24 cellular contexts compared by ENCODE assay signal in genomic region chr13:99536023-99536422, GRCh38.
"Had no signal": no experiment of that assay in that cellular context is flagged by ENCODE, and none has a peak within 500 bp of the region (broad histone marks: within the 10 kb centered on the region; RNA-seq: fewer than 3 reads in every experiment).

No MANE protein-coding gene starts in this region.

- H3K36me3 ChIP-seq: prostate gland had no signal

- H3K4me3 ChIP-seq: left ventricle myocardium inferior, lung, pancreas, prostate gland, skin epidermis, tibial nerve, uterus had no signal

- H3K4me1 ChIP-seq: left ventricle myocardium inferior, pancreas, prostate gland, uterus had no signal

- H3K9me3 ChIP-seq: left ventricle myocardium inferior, pancreas, prostate gland, tibial nerve, uterus had no signal

- FAIRE-seq: pancreas had no signal

- H3K27me3 ChIP-seq: pancreas, tibial nerve, uterus had no signal

- H3K27ac ChIP-seq: left ventricle myocardium inferior, pancreas, prostate gland, skin epidermis, tibial nerve, uterus had no signal

- ATAC-seq: naive thymus-derived CD8-positive, alpha-beta T cell; pancreas; right cardiac atrium; sciatic nerve; stimulated activated memory B cell treated with anti-CD40 and anti-IgM and Interleukin-4, amounts not matched to agents 10 μg/mL and 1 μg/mL and 100 μg/mL, for 72 hours; stimulated activated naive CD8-positive, alpha-beta T cell treated with anti-CD3 and anti-CD28 coated beads, Interleukin-15, amount 100 ng/mL, for 72 hours had no signal

- DNase-seq: hypothalamus; islet precursor cell; left ventricle myocardium inferior; mesenchymal stem cell; naive thymus-derived CD8-positive, alpha-beta T cell; nucleus accumbens; pancreas; posterior cingulate gyrus; retina; right cardiac atrium; stimulated activated CD4-positive, alpha-beta T cell treated with anti-CD3 and anti-CD28 coated beads, Interleukin-1b, Interleukin-23, amount 100 ng/mL, for 48 hours; stimulated activated CD4-positive, alpha-beta T cell treated with anti-CD3 and anti-CD28 coated beads, Interleukin-2, amount 100 ng/mL, for 48 hours; stimulated activated CD4-positive, alpha-beta T cell treated with anti-CD3 and anti-CD28 coated beads, Interleukin-4, amount 100 ng/mL, for 4 hours; stimulated activated CD8-positive, alpha-beta memory T cell treated with anti-CD3 and anti-CD28 coated beads, Interleukin-4, amount 100 ng/mL, for 48 hours; stimulated activated naive CD4-positive, alpha-beta T cell treated with Interleukin-2 at 50 U/mL for 16 hours; stimulated activated naive CD8-positive, alpha-beta T cell treated with anti-CD3 and anti-CD28 coated beads, Interleukin-15, amount 100 ng/mL, for 72 hours; substantia nigra; uterus had no signal
